ENCODE assay signal across 22 cellular contexts in genomic region chr4:20847124-20847747, GRCh38.
DNase-seq lines count a peak whose midpoint lies in the region; ATAC-seq and TF ChIP-seq lines count a peak whose summit lies in the region.
"Had no signal": no experiment of that assay in that cellular context is flagged by ENCODE, and none has a peak within 500 bp of the region (broad histone marks: within the 10 kb centered on the region; RNA-seq: fewer than 3 reads in every experiment).

No MANE protein-coding gene starts in this region.

- no peaks in the 10 kb centered on the region for H3K9me3 ChIP-seq in colonic mucosa
- H3K9me3 ChIP-seq: SK-N-SH had no signal

- no peak for ATAC-seq in HG02981 (IDR thresholded peaks at IDR 0.05; ENCODE audit: unreplicated experiment)

- TF ChIP-seq CTCF in colonic mucosa (IDR thresholded peaks at IDR 0.05) = no peak

- no peaks in the 10 kb centered on the region for H3K4me1 ChIP-seq in colonic mucosa

- no peak overlapping the region for H3K9ac ChIP-seq in colonic mucosa (ENCODE audit: low read depth in 2 of 2, low read length in 2 of 2)
- H3K9ac ChIP-seq: SK-N-SH had no signal

- no peaks in the 10 kb centered on the region for H3K36me3 ChIP-seq in colonic mucosa

- intact Hi-C loops in colonic mucosa (cut with DNase I) = no loop called here

- H3K27ac ChIP-seq in epithelial cell of prostate (peak overlapping the region; percentile 15), colonic mucosa (no peak overlapping the region)
- H3K27ac ChIP-seq: HL-60, PC-9, RWPE1 had no signal

- no peak overlapping the region for H3K4me3 ChIP-seq in colonic mucosa
- H3K4me3 ChIP-seq: PC-9 had no signal

- no peaks in the 10 kb centered on the region for H3K27me3 ChIP-seq in colonic mucosa

- DNase-seq in ELR (ENCODE audit: low read depth) (peak; percentile 22), RPMI7951 (ENCODE audit: low read depth) (peak; percentile 24), epithelial cell of prostate (ENCODE audit: low read depth, low spot score) (peak; percentile 20), middle frontal gyrus (ENCODE audit: extremely low spot score, low spot score) (peak; percentile 20), colonic mucosa (no peak), NCI-H2029 (lab: John Stamatoyannopoulos, UW) (no peak), NCI-H2107 treated with DMSO at 0.1 percent for 48 hours (lab: John Stamatoyannopoulos, UW; ENCODE audit: unreplicated experiment) (no peak)
- DNase-seq: CD4-positive, CD25-positive, alpha-beta regulatory T cell; COR-L47; DMS79; KG1; MV-4-11; NCI-H1105 treated with DMSO at 0.1 percent for 48 hours; NCI-H1694; NCI-H510A; NCI-H748 treated with DMSO at 0.1 percent for 48 hours; PC-9; SIG-M5; SK-N-SH had no signal

Comparison
In these comparisons a context has a peak if more than half of its experiments do, and no peak if none do; other contexts are left out.
1. DNase-seq: peak in ELR (single experiment), RPMI7951 (single experiment), epithelial cell of prostate (single experiment) and middle frontal gyrus (single experiment); none in colonic mucosa (single experiment), NCI-H2029 (single experiment) and NCI-H2107 treated with DMSO at 0.1 percent for 48 hours (single experiment).